1 cellular context compared by ENCODE assay signal in the genomic region with DNA sequence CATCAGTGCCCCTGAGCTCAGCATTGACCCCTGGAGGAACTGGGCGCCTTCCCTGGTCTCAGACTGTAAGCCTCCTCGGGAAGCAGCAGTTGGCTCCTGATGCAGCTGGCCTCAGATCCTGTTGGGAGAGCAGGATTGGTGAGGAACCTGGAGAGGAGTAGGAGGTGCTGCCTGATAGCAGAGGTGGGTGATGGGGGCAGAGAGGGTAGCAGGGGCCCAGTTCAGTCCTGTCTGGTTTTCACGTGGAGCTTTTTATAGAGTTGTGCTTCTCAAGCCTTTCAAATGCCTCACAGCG.
TF ChIP-seq lines count a peak whose summit lies in the region.

No MANE protein-coding gene starts in this region.

TF ChIP-seq in IMR-90, 13 proteins besides CTCF, POLR2A, EP300 and RAD21:
- TF ChIP-seq MAFK (IDR thresholded peaks at IDR 0.05; ENCODE audit: low read depth, low read length) = no peak
- TF ChIP-seq SMC3 (IDR thresholded peaks at IDR 0.05; ENCODE audit: low read depth, low read length) = no peak
- TF ChIP-seq RCOR1 (IDR thresholded peaks at IDR 0.05; ENCODE audit: insufficient replicate concordance, low read length) = no peak
- no peak for TF ChIP-seq FOS (IDR thresholded peaks at IDR 0.05; ENCODE audit: low read depth, low read length)
- TF ChIP-seq MXI1 (IDR thresholded peaks at IDR 0.05; ENCODE audit: borderline replicate concordance, low read depth, low read length) = no peak
- TF ChIP-seq, protein P1, sequence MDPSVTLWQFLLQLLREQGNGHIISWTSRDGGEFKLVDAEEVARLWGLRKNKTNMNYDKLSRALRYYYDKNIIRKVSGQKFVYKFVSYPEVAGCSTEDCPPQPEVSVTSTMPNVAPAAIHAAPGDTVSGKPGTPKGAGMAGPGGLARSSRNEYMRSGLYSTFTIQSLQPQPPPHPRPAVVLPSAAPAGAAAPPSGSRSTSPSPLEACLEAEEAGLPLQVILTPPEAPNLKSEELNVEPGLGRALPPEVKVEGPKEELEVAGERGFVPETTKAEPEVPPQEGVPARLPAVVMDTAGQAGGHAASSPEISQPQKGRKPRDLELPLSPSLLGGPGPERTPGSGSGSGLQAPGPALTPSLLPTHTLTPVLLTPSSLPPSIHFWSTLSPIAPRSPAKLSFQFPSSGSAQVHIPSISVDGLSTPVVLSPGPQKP (IDR thresholded peaks at IDR 0.05; ENCODE audit: borderline replicate concordance, low read depth, low read length) = no peak
- no peak for TF ChIP-seq MAZ (IDR thresholded peaks at IDR 0.05; ENCODE audit: borderline replicate concordance, low read depth, low read length)
- TF ChIP-seq NFE2L2 (IDR thresholded peaks at IDR 0.05; ENCODE audit: low read depth, low read length) = no peak
- TF ChIP-seq RFX5 (IDR thresholded peaks at IDR 0.05; ENCODE audit: low read depth, low read length) = no peak
- TF ChIP-seq CEBPB (IDR thresholded peaks at IDR 0.05; ENCODE audit: low read depth, low read length) = no peak
- no peak for TF ChIP-seq CHD1 (IDR thresholded peaks at IDR 0.05; ENCODE audit: low read depth, low read length)
- TF ChIP-seq, protein P2, sequence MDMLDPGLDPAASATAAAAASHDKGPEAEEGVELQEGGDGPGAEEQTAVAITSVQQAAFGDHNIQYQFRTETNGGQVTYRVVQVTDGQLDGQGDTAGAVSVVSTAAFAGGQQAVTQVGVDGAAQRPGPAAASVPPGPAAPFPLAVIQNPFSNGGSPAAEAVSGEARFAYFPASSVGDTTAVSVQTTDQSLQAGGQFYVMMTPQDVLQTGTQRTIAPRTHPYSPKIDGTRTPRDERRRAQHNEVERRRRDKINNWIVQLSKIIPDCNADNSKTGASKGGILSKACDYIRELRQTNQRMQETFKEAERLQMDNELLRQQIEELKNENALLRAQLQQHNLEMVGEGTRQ (IDR thresholded peaks at IDR 0.05; ENCODE audit: low read depth, low read length) = no peak
- TF ChIP-seq BHLHE40 (IDR thresholded peaks at IDR 0.05; ENCODE audit: low read depth, low read length) = no peak
